6 cellular contexts compared by ENCODE assay signal in genomic region chr15:90884719-90885431, GRCh38. TPM values are rescaled to one million over a fixed set of nuclear protein-coding genes. Genes with fewer than 3 reads are reported as not detected.
A peak's percentile ranks its signal among the peaks of the same experiment; 100 is the strongest.
DNase-seq lines count a peak whose midpoint lies in the region; ATAC-seq and TF ChIP-seq lines count a peak whose summit lies in the region.

No MANE protein-coding gene starts in this region.

- peaks cover 7% of the 10 kb centered on the region for H4K20me1 ChIP-seq in Loucy (ENCODE audit: insufficient read depth, low read length, poor library complexity, severe bottlenecking)

- H3K27ac ChIP-seq in esophagus muscularis mucosa (replicated peaks in 1 of 4) (peak overlapping the region; percentile 90 to 93 (median 92)), skin epidermis (peak overlapping the region; percentile 77 to 99 (median 93))

- H3K36me3 ChIP-seq in Loucy (ENCODE audit: insufficient read depth, low read length) (peaks cover 18% of the 10 kb centered on the region; the same call in 1 of the 2 replicates), esophagus muscularis mucosa (peaks cover 26 to 59% (median 53%) of the 10 kb centered on the region in 4 donors)

- H3K9ac ChIP-seq in Loucy (ENCODE audit: low read depth, low read length, poor library complexity, severe bottlenecking): peak overlapping the region; percentile 97

- TF ChIP-seq EP300 in esophagus muscularis mucosa (IDR thresholded peaks at IDR 0.05): no peak

- H3K9me3 ChIP-seq in Loucy (ENCODE audit: insufficient read depth, low read depth, low read length) (no peaks in the 10 kb centered on the region), esophagus muscularis mucosa (no peaks in the 10 kb centered on the region)

- TF ChIP-seq CTCF in Loucy (conservative IDR thresholded peaks at IDR 0.05; ENCODE audit: low read length) (no peak), esophagus muscularis mucosa (IDR thresholded peaks at IDR 0.05) (no peak)

- no peak for TF ChIP-seq POLR2A in esophagus muscularis mucosa (IDR thresholded peaks at IDR 0.05; ENCODE audit: low read depth)

- no peak for ATAC-seq in GM18867 (IDR thresholded peaks at IDR 0.05; ENCODE audit: unreplicated experiment)

- DNase-seq in esophagus muscularis mucosa (ENCODE audit: extremely low spot score) (no peak), cerebellar nuclear complex (lab: John Stamatoyannopoulos, UW) (no peak), T1000 (lab: John Stamatoyannopoulos, UW) (no peak)

- H3K4me3 ChIP-seq in Loucy (ENCODE audit: low read length, poor library complexity, severe bottlenecking): peak overlapping the region; percentile 78
- peak overlapping the region; percentile 59 to 71 (median 64) for H3K4me3 ChIP-seq in esophagus muscularis mucosa
- peak overlapping the region; percentile 29 to 55 (median 42) for H3K4me3 ChIP-seq in skin epidermis

- WGBS in esophagus muscularis mucosa: 25% methylated on average over 4 of the region's 16 CpGs

- H3F3A ChIP-seq in Loucy (ENCODE audit: low read depth): no peaks in the 10 kb centered on the region

- peak overlapping the region; percentile 77 for H3K4me2 ChIP-seq in Loucy (ENCODE audit: low read depth, low read length, poor library complexity, severe bottlenecking)

- H3K4me1 ChIP-seq in Loucy (ENCODE audit: insufficient read depth, low read length, poor library complexity, severe bottlenecking): peaks cover 28% of the 10 kb centered on the region
- H3K4me1 ChIP-seq in esophagus muscularis mucosa: peaks cover 32 to 50% (median 48%) of the 10 kb centered on the region in 4 donors

- peak overlapping the region; percentile 50 for H2AFZ ChIP-seq in Loucy (ENCODE audit: low read length)

- peaks cover 42% of the 10 kb centered on the region for H3K79me2 ChIP-seq in Loucy (ENCODE audit: insufficient read depth, low read length)

- intact Hi-C loops in esophagus muscularis mucosa (cut with DNase I): no loop called here

- no peaks in the 10 kb centered on the region for H3K27me3 ChIP-seq in Loucy (ENCODE audit: insufficient read depth, low read length, poor library complexity, severe bottlenecking)
- H3K27me3 ChIP-seq in esophagus muscularis mucosa: no peaks in the 10 kb centered on the region

- H3K9me2 ChIP-seq in Loucy (replicated peaks; ENCODE audit: low read depth, low read length): no peaks in the 10 kb centered on the region

RNA-seq across cellular contexts. Expression of gene FES, which starts 0.6 kb away (rescaled TPM):
- total RNA-seq in esophagus muscularis mucosa: 10 to 100 TPM; 26.1 to 41.9 (median 34.0) TPM

RNA-seq across cellular contexts. Expression of gene FURIN, which starts 16.5 kb away (rescaled TPM):
- 10 to 100 TPM; 39.0 to 84.0 (median 80.3) TPM for total RNA-seq in esophagus muscularis mucosa

RNA-seq across cellular contexts. Expression of gene MAN2A2, which starts 18.2 kb away (rescaled TPM):
- total RNA-seq in esophagus muscularis mucosa: 10 to 100 TPM; 27.0 to 80.9 (median 31.7) TPM

RNA-seq across cellular contexts. Expression of gene HDDC3, which starts 47.5 kb away (rescaled TPM):
- 1 to 10 TPM; 5.1 to 7.9 (median 6.0) TPM for total RNA-seq in esophagus muscularis mucosa

RNA-seq across cellular contexts. Expression of gene UNC45A, which starts 50.2 kb away (rescaled TPM):
- total RNA-seq in esophagus muscularis mucosa: 100 to 1,000 TPM in 1 of 4 donors, 10 to 100 TPM in 3; 88.6 to 113 (median 93.2) TPM
